ENCODE assay signal across 13 cellular contexts in the genomic region with DNA sequence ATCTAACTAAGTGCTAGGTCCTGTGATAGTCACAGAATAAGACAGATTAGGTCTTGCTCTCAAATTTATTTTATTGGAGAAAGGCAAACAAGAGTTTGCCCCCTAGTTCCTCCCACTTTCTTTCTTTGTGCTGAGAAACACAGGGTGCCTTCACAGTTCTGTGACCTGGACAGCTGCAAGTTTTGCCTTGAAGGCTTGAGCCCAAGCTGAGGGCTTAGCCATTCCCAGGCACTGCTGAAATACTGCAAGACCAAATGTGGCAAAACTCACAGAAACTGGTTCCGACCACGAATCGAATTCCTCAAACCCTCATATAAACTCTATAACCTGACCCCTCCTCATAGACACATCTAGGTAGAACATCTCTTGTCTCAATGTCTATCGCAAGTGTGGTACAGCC.
"Had no signal": no experiment of that assay in that cellular context is flagged by ENCODE, and none has a peak within 500 bp of the region (broad histone marks: within the 10 kb centered on the region; RNA-seq: fewer than 3 reads in every experiment).

No MANE protein-coding gene starts in this region.

- H3K4me3 Mint-ChIP-seq: activated CD4-positive, alpha-beta memory T cell treated with anti-CD3 and anti-CD28 coated beads, Interleukin-2, amount 10 ng/mL, durations not matched to agents 7 days and 5 days; activated CD4-positive, alpha-beta T cell treated with anti-CD3 and anti-CD28 coated beads for 36 hours; natural killer cell; stimulated activated naive CD8-positive, alpha-beta T cell treated with anti-CD3 and anti-CD28 coated beads, Interleukin-15, Interleukin-2, amounts not matched to agents 100 ng/mL and 50 ng/mL, for 24 hours had no signal

- DNase-seq: activated CD4-positive, alpha-beta memory T cell treated with anti-CD3 and anti-CD28 coated beads, Interleukin-2, amount 10 ng/mL, durations not matched to agents 7 days and 5 days; activated CD4-positive, alpha-beta T cell treated with anti-CD3 and anti-CD28 coated beads for 36 hours; activated naive CD4-positive, alpha-beta T cell; caudate nucleus; cortex of kidney; effector memory CD4-positive, alpha-beta T cell; gastrocnemius medialis; left ventricle myocardium superior; natural killer cell; ovary; stimulated activated CD4-positive, alpha-beta T cell treated with anti-CD3 and anti-CD28 coated beads, Interleukin-2, amount 100 ng/mL, for 48 hours; T1000 had no signal

- H3K9me3 Mint-ChIP-seq: activated CD4-positive, alpha-beta memory T cell treated with anti-CD3 and anti-CD28 coated beads, Interleukin-2, amount 10 ng/mL, durations not matched to agents 7 days and 5 days; natural killer cell had no signal

- ATAC-seq: gastrocnemius medialis, left ventricle myocardium superior, natural killer cell had no signal

- H3K27ac Mint-ChIP-seq: activated CD4-positive, alpha-beta memory T cell treated with anti-CD3 and anti-CD28 coated beads, Interleukin-2, amount 10 ng/mL, durations not matched to agents 7 days and 5 days; activated CD4-positive, alpha-beta T cell treated with anti-CD3 and anti-CD28 coated beads for 36 hours; natural killer cell; stimulated activated naive CD8-positive, alpha-beta T cell treated with anti-CD3 and anti-CD28 coated beads, Interleukin-15, Interleukin-2, amounts not matched to agents 100 ng/mL and 50 ng/mL, for 24 hours had no signal

- H3K27me3 Mint-ChIP-seq: activated CD4-positive, alpha-beta memory T cell treated with anti-CD3 and anti-CD28 coated beads, Interleukin-2, amount 10 ng/mL, durations not matched to agents 7 days and 5 days; activated CD4-positive, alpha-beta T cell treated with anti-CD3 and anti-CD28 coated beads for 36 hours; stimulated activated naive CD8-positive, alpha-beta T cell treated with anti-CD3 and anti-CD28 coated beads, Interleukin-15, Interleukin-2, amounts not matched to agents 100 ng/mL and 50 ng/mL, for 24 hours had no signal

- H3K36me3 Mint-ChIP-seq: natural killer cell had no signal
